9 cellular contexts compared by ENCODE assay signal in genomic region chr19:6528544-6529121, GRCh38. TPM values are rescaled to one million over a fixed set of nuclear protein-coding genes. Genes with fewer than 3 reads are reported as not detected.
A peak's percentile ranks its signal among the peaks of the same experiment; 100 is the strongest.
DNase-seq lines count a peak whose midpoint lies in the region; ATAC-seq, FAIRE-seq and TF ChIP-seq lines count a peak whose summit lies in the region.
"Had no signal": no experiment of that assay in that cellular context is flagged by ENCODE, and none has a peak within 500 bp of the region (broad histone marks: within the 10 kb centered on the region; RNA-seq: fewer than 3 reads in every experiment).

No MANE protein-coding gene starts in this region.

- H3K27me3 ChIP-seq in Peyer's patch (peaks cover 0 to 4% of the 10 kb centered on the region in 2 donors), left ventricle myocardium inferior (ENCODE audit: low read depth) (peaks cover 12% of the 10 kb centered on the region), tibial artery (peaks cover 0 to 31% of the 10 kb centered on the region in 2 donors)

- no peak overlapping the region for H3K4me3 ChIP-seq in Peyer's patch
- H3K4me3 ChIP-seq in left ventricle myocardium inferior: no peak overlapping the region
- no peak overlapping the region for H3K4me3 ChIP-seq in tibial artery

- H3K9me3 ChIP-seq in Peyer's patch (no peaks in the 10 kb centered on the region), left ventricle myocardium inferior (replicated peaks) (no peaks in the 10 kb centered on the region), tibial artery (no peaks in the 10 kb centered on the region)

- TF ChIP-seq POLR2A in Peyer's patch (IDR thresholded peaks at IDR 0.05): no peak

- DNase-seq in GM19239 (ENCODE audit: insufficient read length, low spot score) (no peak), Peyer's patch (peak; percentile 49 to 69 (median 66)), left ventricle myocardium inferior (peak; percentile 74), tibial artery (peak; percentile 70 to 80), KG1 (lab: John Stamatoyannopoulos, UW) (no peak)
- DNase-seq: T-helper 9 cell had no signal

- no peak for TF ChIP-seq CTCF in Peyer's patch (IDR thresholded peaks at IDR 0.05)
- TF ChIP-seq CTCF in left ventricle myocardium inferior (IDR thresholded peaks at IDR 0.05; ENCODE audit: borderline replicate concordance): no peak
- no peak for TF ChIP-seq CTCF in tibial artery (IDR thresholded peaks at IDR 0.05)

- peak; percentile 78 for FAIRE-seq in GM19239 (lab: Jason Lieb, UNC)
- FAIRE-seq: astrocyte had no signal

- intact Hi-C loops in left ventricle myocardium inferior (cut with micrococcal nuclease): no loop called here
- intact Hi-C loops in tibial artery (cut with DNase I; ENCODE audit: low total_unique reads): no loop called here

- H3K27ac ChIP-seq in Peyer's patch (peak overlapping the region in 2 of 4 donors; percentile 35 to 65), left ventricle myocardium inferior (replicated peaks) (peak overlapping the region; percentile 39), tibial artery (no peak overlapping the region)

- H3K36me3 ChIP-seq in Peyer's patch (no peaks in the 10 kb centered on the region), left ventricle myocardium inferior (no peaks in the 10 kb centered on the region), tibial artery (no peaks in the 10 kb centered on the region)

- ATAC-seq in HG02763 (IDR thresholded peaks at IDR 0.05; ENCODE audit: unreplicated experiment): no peak
- no peak for ATAC-seq in GM21528 (IDR thresholded peaks at IDR 0.05; ENCODE audit: low FRiP score, unreplicated experiment)

- peaks cover 0 to 26% (median 12%) of the 10 kb centered on the region in 4 donors for H3K4me1 ChIP-seq in Peyer's patch
- peaks cover 55% of the 10 kb centered on the region for H3K4me1 ChIP-seq in left ventricle myocardium inferior
- H3K4me1 ChIP-seq in tibial artery: peaks cover 5 to 17% (median 15%) of the 10 kb centered on the region in 4 donors

RNA-seq across cellular contexts. Expression of gene TNFSF9, which starts 2.2 kb away (rescaled TPM):
- under 1 TPM in 2 of 4 donors, not detected in 2; 0.53 to 0.95 TPM for total RNA-seq in Peyer's patch
- total RNA-seq in left ventricle myocardium inferior: 0.38 TPM

RNA-seq across cellular contexts. Expression of gene TUBB4A, which starts 26.5 kb away (rescaled TPM):
- total RNA-seq in Peyer's patch: 1 to 10 TPM in 1 of 4 donors, under 1 TPM in 1, not detected in 2; 0.54 to 1.6 TPM
- 3.3 TPM for total RNA-seq in left ventricle myocardium inferior

RNA-seq across cellular contexts. Expression of gene DENND1C, which starts 47.0 kb away (rescaled TPM):
- total RNA-seq in Peyer's patch (10 to 100 TPM in 1 of 4 donors, 1 to 10 TPM in 3; 4.5 to 25.6 (median 8.2) TPM), left ventricle myocardium inferior (1.2 TPM)
- total RNA-seq: astrocyte had no signal

Comparison
In these comparisons a context has a peak if more than half of its experiments do, and no peak if none do; other contexts are left out.
1. DNase-seq: peak in Peyer's patch (3 of 3), left ventricle myocardium inferior (single experiment) and tibial artery (2 of 2); none in GM19239 (single experiment) and KG1 (single experiment).